8 cellular contexts compared by ENCODE assay signal in genomic region chr7:106870983-106871410, GRCh38. TPM values are rescaled to one million over a fixed set of nuclear protein-coding genes. Genes with fewer than 3 reads are reported as not detected.
DNase-seq lines count a peak whose midpoint lies in the region; ATAC-seq, FAIRE-seq and TF ChIP-seq lines count a peak whose summit lies in the region.

No MANE protein-coding gene starts in this region.

- H3K9ac ChIP-seq in OCI-LY3 (ENCODE audit: low read length): peak overlapping the region; percentile 68

- H3K79me2 ChIP-seq in OCI-LY3 (ENCODE audit: low read length): peaks cover 74% of the 10 kb centered on the region

- H3K27me3 Mint-ChIP-seq in natural killer cell (ENCODE audit: low read depth in 2 of 2): no peaks in the 10 kb centered on the region

- no peak overlapping the region for H2AFZ ChIP-seq in OCI-LY3 (ENCODE audit: low read depth, low read length)

- peaks cover 67% of the 10 kb centered on the region for H3K4me1 ChIP-seq in OCI-LY3 (ENCODE audit: low read length)

- peaks cover 4% of the 10 kb centered on the region; the same call in 1 of the 2 replicates for H3K27me3 ChIP-seq in OCI-LY3 (ENCODE audit: low read depth, low read length)
- no peaks in the 10 kb centered on the region for H3K27me3 ChIP-seq in MG63

- H4K20me1 ChIP-seq in OCI-LY3 (ENCODE audit: insufficient read depth, low read length): no peaks in the 10 kb centered on the region

- H3K36me3 ChIP-seq in OCI-LY3 (replicated peaks; ENCODE audit: low read depth, low read length) (peaks cover 69% of the 10 kb centered on the region), MG63 (no peaks in the 10 kb centered on the region)

- no peaks in the 10 kb centered on the region for H3K9me3 Mint-ChIP-seq in natural killer cell

- H3K9me3 ChIP-seq in OCI-LY3 (ENCODE audit: insufficient read depth, low read length): no peaks in the 10 kb centered on the region
- no peaks in the 10 kb centered on the region for H3K9me3 ChIP-seq in MG63

- FAIRE-seq in frontal cortex (lab: Jason Lieb, UNC): no peak

- peaks cover 29% of the 10 kb centered on the region for H3K36me3 Mint-ChIP-seq in natural killer cell

- peak; percentile 93 for ATAC-seq in GM18907 (IDR thresholded peaks at IDR 0.05; ENCODE audit: unreplicated experiment)
- peak; percentile 93 for ATAC-seq in HG02798 (IDR thresholded peaks at IDR 0.05; ENCODE audit: poor library complexity, unreplicated experiment)
- peak; percentile 69 to 71 (median 70) for ATAC-seq in natural killer cell

- H3K4me3 Mint-ChIP-seq in natural killer cell: peak overlapping the region; percentile 72

- H3K4me1 Mint-ChIP-seq in natural killer cell: peaks cover 78 to 84% of the 10 kb centered on the region in 2 donors

- peak overlapping the region; percentile 78 for H3K4me2 ChIP-seq in OCI-LY3 (ENCODE audit: low read length)

- no peak for TF ChIP-seq CTCF in OCI-LY3 (IDR thresholded peaks at IDR 0.05; ENCODE audit: low read depth, low read length)
- TF ChIP-seq CTCF in natural killer cell (IDR thresholded peaks at IDR 0.05): no peak

- DNase-seq in natural killer cell: no peak
- no peak for DNase-seq in SW480 (ENCODE audit: low spot score)
- no peak for DNase-seq in MG63
- DNase-seq in frontal cortex (ENCODE audit: low spot score in 2 of 2): no peak
- no peak for DNase-seq in HT-29 (ENCODE audit: low spot score)

- peak overlapping the region; percentile 86 for H3K27ac ChIP-seq in OCI-LY3 (ENCODE audit: low read length)

- H3K4me3 ChIP-seq in OCI-LY3 (ENCODE audit: low read length) (peak overlapping the region; percentile 61), MG63 (no peak overlapping the region)

- H3K27ac Mint-ChIP-seq in natural killer cell: peak overlapping the region; percentile 79 to 97

- intact Hi-C loops in natural killer cell (cut with micrococcal nuclease): no loop called here

RNA-seq across cellular contexts. Expression of gene PIK3CG, which starts 5.9 kb away (rescaled TPM):
- total RNA-seq in natural killer cell (10 to 100 TPM; 64.9 to 83.3 (median 78.2) TPM), frontal cortex (1.6 TPM)
- total RNA-seq in MG63 (2014; rRNA removed; shearing (Covaris generic); ENCODE audit: low replicate concordance): not detected in 2 replicates
- 2.9 and 3.1 TPM in 2 replicates for total RNA-seq in HT-29 (2014; rRNA removed; shearing (Covaris generic))

Comparison
In these comparisons a context has a peak if more than half of its experiments do, and no peak if none do; other contexts are left out.
1. RNA of gene PIK3CG, which starts 5.9 kb away (total RNA-seq): 64.9 to 83.3 TPM in natural killer cell; 2.9 to 3.1 TPM in HT-29, 1.6 TPM in frontal cortex (single experiment) and not detected in MG63; every median in the first group is over 10 times any median in the second.
2. Peak in every context shown above with its lines, with median percentiles within 50 percentile points of each other: ATAC-seq.